In the genomic region with DNA sequence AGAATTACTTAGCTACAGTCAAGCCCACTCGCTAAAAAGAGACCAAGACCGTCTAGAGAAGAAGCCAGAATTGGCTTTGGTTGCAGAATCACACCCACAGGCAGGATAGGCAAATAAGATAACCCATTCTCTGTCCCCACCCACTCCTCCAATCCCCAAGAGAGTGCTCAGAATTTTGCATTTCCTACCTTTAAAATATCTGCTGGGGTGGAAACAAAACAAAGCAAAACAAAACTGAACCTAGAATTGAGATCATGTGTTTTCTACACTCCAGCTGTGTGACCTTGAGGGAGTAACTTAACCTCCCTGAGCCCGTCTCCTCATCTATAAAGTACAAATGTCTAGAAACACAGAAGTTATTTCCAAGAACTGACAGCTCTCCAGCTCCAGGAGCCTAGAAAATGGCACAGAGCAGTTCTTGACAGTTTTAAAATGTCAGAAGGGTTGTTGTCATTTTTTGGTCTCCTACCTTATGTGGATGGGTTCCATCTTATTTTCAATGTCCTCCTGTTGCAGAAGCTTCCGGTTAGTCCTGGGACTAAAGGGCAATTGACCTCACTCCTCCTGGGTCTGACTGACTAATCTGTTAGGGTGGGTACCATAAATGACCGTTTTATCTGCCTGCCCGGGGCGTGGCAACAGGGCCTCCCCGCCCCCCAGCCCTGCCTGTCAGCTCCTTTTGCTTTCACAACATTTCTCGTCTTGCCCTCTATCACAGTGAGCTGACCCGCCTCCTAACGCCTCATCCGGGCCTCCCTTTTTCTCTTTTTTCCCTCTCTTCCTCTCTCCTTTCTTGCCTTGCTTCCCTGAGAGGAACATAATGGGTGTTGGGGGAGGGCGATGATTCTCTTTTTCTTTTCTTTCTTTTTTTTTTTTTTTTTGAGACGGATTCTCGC, we compare ENCODE assay signal across 9 cellular contexts.
A peak's percentile ranks its signal among the peaks of the same experiment; 100 is the strongest.
DNase-seq lines count a peak whose midpoint lies in the region; ATAC-seq and TF ChIP-seq lines count a peak whose summit lies in the region.
"Had no signal": no experiment of that assay in that cellular context is flagged by ENCODE, and none has a peak within 500 bp of the region (broad histone marks: within the 10 kb centered on the region; RNA-seq: fewer than 3 reads in every experiment).

No MANE protein-coding gene starts in this region.

- H3K27ac ChIP-seq in RWPE2 (ENCODE audit: poor library complexity, severe bottlenecking) (peak overlapping the region; percentile 30), tibial nerve (peak overlapping the region in 1 of 4 donors; percentile 53), A673 (ENCODE audit: low read depth, low read length, poor library complexity, severe bottlenecking) (no peak overlapping the region)
- H3K27ac ChIP-seq: HL-60 had no signal

- DNase-seq in AG20443 (ENCODE audit: low spot score) (peak; percentile 50), RWPE2 (ENCODE audit: low spot score) (no peak), kidney epithelial cell (ENCODE audit: low read depth) (no peak), tibial nerve (ENCODE audit: low spot score in 2 of 2) (no peak), A673 (ENCODE audit: low spot score) (no peak), amygdala (lab: John Stamatoyannopoulos, UW) (no peak)

- no TSS peak for BruUV-seq in A673 (replicated peaks; lab: Mats Ljungman, UMichigan)

- TF ChIP-seq POLR2A in tibial nerve (IDR thresholded peaks at IDR 0.05) = no peak

- CTCF ChIA-PET in A673 (lab: Charles Lee) = no interaction called here

- H3K9me3 ChIP-seq in RWPE2 (ENCODE audit: severe bottlenecking) (no peaks in the 10 kb centered on the region), tibial nerve (no peaks in the 10 kb centered on the region), A673 (ENCODE audit: low read depth, low read length, poor library complexity, severe bottlenecking) (no peaks in the 10 kb centered on the region)

- ATAC-seq in GM19025 (IDR thresholded peaks at IDR 0.05; ENCODE audit: low read depth, unreplicated experiment) (peak; percentile 76), HG03060 (IDR thresholded peaks at IDR 0.05; ENCODE audit: low read depth, unreplicated experiment) (peak; percentile 76), RWPE2 (ENCODE audit: low read depth) (no peak; the same call in 2 of the 3 replicates)

- no peak for TF ChIP-seq EP300 in tibial nerve (IDR thresholded peaks at IDR 0.05)

- 39 to 42% methylated on average over 15 of the region's 15 CpGs for WGBS in tibial nerve, 2 donors

- POLR2A ChIA-PET in A673 (lab: Charles Lee; ENCODE audit: low non-redundant PET) = no interaction called here

- no peak for TF ChIP-seq CTCF in RWPE2 (IDR thresholded peaks at IDR 0.05; ENCODE audit: poor library complexity, severe bottlenecking)
- TF ChIP-seq CTCF in kidney epithelial cell (IDR thresholded peaks at IDR 0.05; ENCODE audit: insufficient read depth, low read length, poor library complexity, severe bottlenecking) = no peak
- TF ChIP-seq CTCF in tibial nerve (IDR thresholded peaks at IDR 0.05) = no peak
- TF ChIP-seq CTCF in A673 (conservative IDR thresholded peaks at IDR 0.05; ENCODE audit: low read depth, low read length) = no peak

- H3K36me3 ChIP-seq in RWPE2 (ENCODE audit: low read depth) = no peaks in the 10 kb centered on the region
- H3K36me3 ChIP-seq in kidney epithelial cell (ENCODE audit: control insufficient read depth, insufficient read depth, low read length) = no peaks in the 10 kb centered on the region
- no peaks in the 10 kb centered on the region for H3K36me3 ChIP-seq in tibial nerve
- no peaks in the 10 kb centered on the region for H3K36me3 ChIP-seq in A673 (ENCODE audit: insufficient read depth, low read length, poor library complexity, severe bottlenecking)

- intact Hi-C loops in A673 (cut with micrococcal nuclease; ENCODE audit: unreplicated experiment) = no loop called here

- peaks cover 21% of the 10 kb centered on the region for H3K4me1 ChIP-seq in RWPE2 (ENCODE audit: insufficient read depth, poor library complexity, severe bottlenecking)
- H3K4me1 ChIP-seq in tibial nerve = peaks cover 0 to 3% (median 0%) of the 10 kb centered on the region in 4 donors
- H3K4me1 ChIP-seq in A673 (ENCODE audit: insufficient read depth, low read length, poor library complexity, severe bottlenecking) = no peaks in the 10 kb centered on the region

- no peak overlapping the region for H3K4me3 ChIP-seq in RWPE2 (ENCODE audit: severe bottlenecking)
- peak overlapping the region; percentile 56 for H3K4me3 ChIP-seq in kidney epithelial cell (ENCODE audit: low read depth, low read length)
- peak overlapping the region in 1 of 4 donors; percentile 23 for H3K4me3 ChIP-seq in tibial nerve
- no peak overlapping the region for H3K4me3 ChIP-seq in A673 (ENCODE audit: low read depth, low read length, poor library complexity, severe bottlenecking)

- H3K27me3 ChIP-seq in RWPE2 (ENCODE audit: insufficient read depth, poor library complexity, severe bottlenecking) = no peaks in the 10 kb centered on the region
- H3K27me3 ChIP-seq in kidney epithelial cell (ENCODE audit: control insufficient read depth, insufficient read depth, low read length) = no peaks in the 10 kb centered on the region
- no peaks in the 10 kb centered on the region for H3K27me3 ChIP-seq in tibial nerve
- no peaks in the 10 kb centered on the region for H3K27me3 ChIP-seq in A673 (replicated peaks; ENCODE audit: insufficient read depth, low read depth, low read length, poor library complexity)
